21 cellular contexts compared by ENCODE assay signal in the genomic region with DNA sequence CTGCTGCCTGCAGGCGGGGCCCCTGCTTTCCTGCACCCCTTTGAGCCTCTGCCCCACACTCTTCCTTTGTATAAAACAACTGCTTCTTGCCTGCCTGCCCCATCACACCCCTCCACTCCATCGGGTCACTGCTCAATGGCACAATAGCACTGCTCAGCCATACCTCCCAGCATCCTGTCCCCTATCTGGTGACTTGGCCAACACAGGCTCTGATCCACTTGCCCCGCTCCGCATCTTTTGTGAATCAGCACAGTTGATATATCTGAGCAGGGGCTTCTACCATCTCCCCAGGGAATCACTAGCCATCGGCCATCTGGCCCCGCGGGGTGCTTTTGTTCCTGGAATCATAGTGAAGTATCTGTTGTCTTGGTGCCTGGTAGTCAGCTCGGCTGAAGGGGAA. TPM values are rescaled to one million over a fixed set of nuclear protein-coding genes. Genes with fewer than 3 reads are reported as not detected.
DNase-seq lines count a peak whose midpoint lies in the region; ATAC-seq, FAIRE-seq and TF ChIP-seq lines count a peak whose summit lies in the region.
"Had no signal": no experiment of that assay in that cellular context is flagged by ENCODE, and none has a peak within 500 bp of the region (broad histone marks: within the 10 kb centered on the region; RNA-seq: fewer than 3 reads in every experiment).

No MANE protein-coding gene starts in this region.

- no peak for FAIRE-seq in GM12892 (lab: Jason Lieb, UNC)
- FAIRE-seq: keratinocyte had no signal

- TF ChIP-seq POLR2A in suprapubic skin (IDR thresholded peaks at IDR 0.05): no peak
- no peak for TF ChIP-seq POLR2A in GM18505 (IDR thresholded peaks at IDR 0.05; ENCODE audit: borderline replicate concordance, extremely low read depth, insufficient read depth, insufficient read length)
- TF ChIP-seq POLR2A in GM12892 (IDR thresholded peaks at IDR 0.05; ENCODE audit: low read depth, low read length): no peak

- H3K27me3 Mint-ChIP-seq in GM23338 (ENCODE audit: insufficient read depth, low read depth, poor library complexity) (peaks cover 1% of the 10 kb centered on the region), T-helper 17 cell (no peaks in the 10 kb centered on the region)

- H3K4me3 Mint-ChIP-seq in GM23338 (no peak overlapping the region), T-helper 17 cell (peak overlapping the region; percentile 81)
- H3K4me3 Mint-ChIP-seq: T-helper 1 cell treated with Interleukin-12 subunit alpha and Interleukin-12 subunit beta and Interleukin-4 antibody, amounts not matched to agents 30 μg/mL and 1 μg/mL, for 36 hours had no signal

- no peaks in the 10 kb centered on the region for H3K36me3 ChIP-seq in GM23338 (ENCODE audit: insufficient read depth)
- peaks cover 19% of the 10 kb centered on the region for H3K36me3 ChIP-seq in lower lobe of right lung
- peaks cover 5% of the 10 kb centered on the region for H3K36me3 ChIP-seq in suprapubic skin
- H3K36me3 ChIP-seq: cardiac muscle cell had no signal

- H3K4me2 ChIP-seq in GM23338: no peak overlapping the region
- H3K4me2 ChIP-seq: hepatocyte had no signal

- DNase-seq in GM23338 (ENCODE audit: low spot score) (peak; percentile 13), T-helper 17 cell (no peak), lower lobe of right lung (no peak), suprapubic skin (ENCODE audit: low spot score in 2 of 2) (peak in 1 of 2 donors; percentile 58), GM12892 (ENCODE audit: insufficient read length) (no peak)
- no peak for DNase-seq in activated CD4-positive, alpha-beta T cell treated with anti-CD3 and anti-CD28 coated beads for 1 hour
- DNase-seq: activated CD4-positive, CD25-positive, alpha-beta regulatory T cell; adrenal gland; effector CD4-positive, alpha-beta T cell; EL; KG1; MV-4-11; NCI-H1930; stimulated activated naive CD4-positive, alpha-beta T cell treated with Interleukin-2 at 50 U/mL for 16 hours had no signal

- H3F3A ChIP-seq in GM23338 (replicated peaks; ENCODE audit: low read depth): no peaks in the 10 kb centered on the region

- H3K27ac Mint-ChIP-seq in GM23338 (no peak overlapping the region), T-helper 17 cell (peak overlapping the region; percentile 90)
- H3K27ac Mint-ChIP-seq: activated T-helper 2 cell treated with anti-CD3 and anti-CD28 coated beads, Interferon-gamma antibody, Interleukin-2, Interleukin-4, amounts not matched to agents 10 μg/mL and 5 μg/mL and 100 μg/mL, durations not matched to agents 14 hours and 24 hours and 36 hours; T-helper 1 cell treated with Interleukin-12 subunit alpha and Interleukin-12 subunit beta and Interleukin-4 antibody, amounts not matched to agents 30 μg/mL and 1 μg/mL, for 36 hours had no signal

- peaks cover 22% of the 10 kb centered on the region for H3K4me1 Mint-ChIP-seq in GM23338
- peaks cover 14% of the 10 kb centered on the region for H3K4me1 Mint-ChIP-seq in T-helper 17 cell

- TF ChIP-seq CTCF in GM23338 (conservative IDR thresholded peaks at IDR 0.05; ENCODE audit: low read depth in 2 of 2): no peak
- no peak for TF ChIP-seq CTCF in lower lobe of right lung (IDR thresholded peaks at IDR 0.05)
- no peak for TF ChIP-seq CTCF in suprapubic skin (IDR thresholded peaks at IDR 0.05)

- H3K27ac ChIP-seq in GM23338 (ENCODE audit: low read depth) (no peak overlapping the region), lower lobe of right lung (peak overlapping the region; percentile 73), suprapubic skin (peak overlapping the region; percentile 67)
- H3K27ac ChIP-seq: cardiac muscle cell, hepatocyte had no signal

- peak; percentile 44 for ATAC-seq in GM23338
- no peak for ATAC-seq in T-helper 17 cell
- no peak for ATAC-seq in lower lobe of right lung
- no peak for ATAC-seq in GM18505 (IDR thresholded peaks at IDR 0.05; ENCODE audit: unreplicated experiment)
- no peak for ATAC-seq in HG03521 (IDR thresholded peaks at IDR 0.05; ENCODE audit: unreplicated experiment)

- no peaks in the 10 kb centered on the region for H3K9me3 Mint-ChIP-seq in GM23338
- H3K9me3 Mint-ChIP-seq: activated T-helper 2 cell treated with anti-CD3 and anti-CD28 coated beads, Interferon-gamma antibody, Interleukin-2, Interleukin-4, amounts not matched to agents 10 μg/mL and 5 μg/mL and 100 μg/mL, durations not matched to agents 14 hours and 24 hours and 36 hours; T-helper 1 cell treated with Interleukin-12 subunit alpha and Interleukin-12 subunit beta and Interleukin-4 antibody, amounts not matched to agents 30 μg/mL and 1 μg/mL, for 36 hours had no signal

- H3K4me1 ChIP-seq in GM23338 (ENCODE audit: insufficient read depth) (peaks cover 3% of the 10 kb centered on the region; the same call in 1 of the 2 replicates), lower lobe of right lung (peaks cover 40% of the 10 kb centered on the region), suprapubic skin (peaks cover 9% of the 10 kb centered on the region)

- WGBS in suprapubic skin: 76% methylated on average over 7 of the region's 8 CpGs

- no peaks in the 10 kb centered on the region; the same call in 1 of the 3 replicates for H3K36me3 Mint-ChIP-seq in GM23338 (ENCODE audit: low read depth)
- H3K36me3 Mint-ChIP-seq in T-helper 17 cell (ENCODE audit: low read depth): no peaks in the 10 kb centered on the region

- H3K9me2 ChIP-seq in GM23338 (ENCODE audit: insufficient read depth): no peaks in the 10 kb centered on the region

- no peak for TF ChIP-seq EP300 in suprapubic skin (IDR thresholded peaks at IDR 0.05)

- H3K9me3 ChIP-seq in T-helper 17 cell (ENCODE audit: control insufficient read depth, low read length, poor library complexity, severe bottlenecking) (no peaks in the 10 kb centered on the region), lower lobe of right lung (no peaks in the 10 kb centered on the region), suprapubic skin (no peaks in the 10 kb centered on the region)
- H3K9me3 ChIP-seq: adrenal gland had no signal

- intact Hi-C loops in lower lobe of right lung (cut with DNase I): no loop called here

- H3K4me3 ChIP-seq in GM23338 (no peak overlapping the region), lower lobe of right lung (no peak overlapping the region), suprapubic skin (peak overlapping the region; percentile 33)
- H3K4me3 ChIP-seq: adrenal gland, cardiac muscle cell, hepatocyte had no signal

- H2AFZ ChIP-seq in GM23338: no peak overlapping the region
- H2AFZ ChIP-seq: hepatocyte had no signal

- no peaks in the 10 kb centered on the region for H3K27me3 ChIP-seq in GM23338 (ENCODE audit: insufficient read depth)
- H3K27me3 ChIP-seq in lower lobe of right lung (ENCODE audit: low read depth): no peaks in the 10 kb centered on the region
- no peaks in the 10 kb centered on the region for H3K27me3 ChIP-seq in suprapubic skin
- H3K27me3 ChIP-seq: cardiac muscle cell, hepatocyte had no signal

- H3K79me2 ChIP-seq in GM23338 (replicated peaks; ENCODE audit: insufficient read depth): no peaks in the 10 kb centered on the region
- H3K79me2 ChIP-seq: hepatocyte had no signal

- no peaks in the 10 kb centered on the region for H4K20me1 ChIP-seq in GM23338 (replicated peaks; ENCODE audit: insufficient read depth)

TF ChIP-seq in GM23338, 12 proteins besides CTCF, POLR2A, EP300 and RAD21 (continues in another document):
- TF ChIP-seq EZH2 (IDR thresholded peaks at IDR 0.05; ENCODE audit: low read depth, unreplicated experiment) (no peak), STAT1 (IDR thresholded peaks at IDR 0.05; ENCODE audit: unreplicated experiment) (no peak), CREB1 (CRISPR knock-in tag; IDR thresholded peaks at IDR 0.05; ENCODE audit: low read depth) (no peak), NANOG (IDR thresholded peaks at IDR 0.05; ENCODE audit: borderline replicate concordance) (no peak), ZNF331 (CRISPR knock-in tag; IDR thresholded peaks at IDR 0.05; ENCODE audit: low read depth) (no peak)
- TF ChIP-seq, protein P1, sequence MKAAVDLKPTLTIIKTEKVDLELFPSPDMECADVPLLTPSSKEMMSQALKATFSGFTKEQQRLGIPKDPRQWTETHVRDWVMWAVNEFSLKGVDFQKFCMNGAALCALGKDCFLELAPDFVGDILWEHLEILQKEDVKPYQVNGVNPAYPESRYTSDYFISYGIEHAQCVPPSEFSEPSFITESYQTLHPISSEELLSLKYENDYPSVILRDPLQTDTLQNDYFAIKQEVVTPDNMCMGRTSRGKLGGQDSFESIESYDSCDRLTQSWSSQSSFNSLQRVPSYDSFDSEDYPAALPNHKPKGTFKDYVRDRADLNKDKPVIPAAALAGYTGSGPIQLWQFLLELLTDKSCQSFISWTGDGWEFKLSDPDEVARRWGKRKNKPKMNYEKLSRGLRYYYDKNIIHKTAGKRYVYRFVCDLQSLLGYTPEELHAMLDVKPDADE (IDR thresholded peaks at IDR 0.05): no peak

RNA-seq across cellular contexts. Expression of a gene that starts 45.3 kb away (rescaled TPM):
- 13.0 and 14.5 TPM in 2 replicates for total RNA-seq in GM23338 (2014; rRNA removed; shearing (Covaris generic))
- 31.1 and 33.4 TPM in 2 replicates for polyA plus RNA-seq in GM23338 (2016; fragmentation: Nextera tagmentation; extraction: Ambion mirVana)
- total RNA-seq in T-helper 17 cell (1 to 10 TPM; 6.0 to 6.7 TPM), lower lobe of right lung (8.2 TPM), suprapubic skin (10 to 100 TPM in 1 of 4 donors, 1 to 10 TPM in 3; 4.3 to 10.2 (median 7.6) TPM)
- polyA plus RNA-seq in GM12892 (2012; ENCODE audit: missing spikeins): 10.8 TPM

RNA-seq across cellular contexts. Expression of a gene that starts 58.5 kb away (rescaled TPM):
- 60.4 and 72.1 TPM in 2 replicates for total RNA-seq in GM23338 (2014; rRNA removed; shearing (Covaris generic))
- 43.5 and 47.9 TPM in 2 replicates for polyA plus RNA-seq in GM23338 (2016; fragmentation: Nextera tagmentation; extraction: Ambion mirVana)
- 10 to 100 TPM; 29.1 to 61.3 TPM for total RNA-seq in T-helper 17 cell
- 248 TPM for total RNA-seq in lower lobe of right lung
- total RNA-seq in suprapubic skin: 100 to 1,000 TPM in 2 of 4 donors, 10 to 100 TPM in 2; 64.1 to 225 (median 86.5) TPM
- 5.4 TPM for polyA plus RNA-seq in GM12892 (2012; ENCODE audit: missing spikeins)
